Comparison of ENCODE assay signal across 8 cellular contexts in the genomic region with DNA sequence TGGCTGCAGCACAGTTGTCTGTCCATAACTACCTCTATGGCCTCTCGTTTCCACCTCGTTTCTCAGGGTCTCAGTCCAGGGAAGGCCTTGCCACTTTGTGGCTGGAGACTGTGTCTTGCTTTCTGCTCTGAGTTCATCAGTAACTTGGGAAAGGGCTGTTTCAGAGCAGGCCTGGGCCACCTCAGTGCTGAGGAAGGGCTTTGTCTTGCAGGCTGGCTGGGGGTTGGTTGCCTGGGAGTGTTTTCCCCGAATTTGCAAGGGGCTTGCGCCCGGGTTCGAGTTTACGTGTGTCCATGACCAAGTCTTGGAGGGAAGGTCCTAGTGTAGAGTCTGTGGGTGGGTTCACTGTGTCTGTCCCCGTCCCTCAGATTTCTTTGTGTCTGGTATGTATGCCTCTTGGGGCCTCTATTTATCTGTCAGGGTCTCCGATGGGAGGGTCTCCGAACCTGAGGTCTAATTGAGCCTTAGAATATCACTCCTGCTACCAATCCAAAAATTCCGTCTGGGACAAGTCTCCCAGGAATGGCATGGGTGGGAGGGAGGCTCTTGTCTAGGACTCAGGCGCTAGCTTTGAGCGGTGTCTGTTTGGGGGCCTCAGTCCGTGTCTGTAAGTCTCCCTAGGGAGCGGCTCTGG. TPM values are rescaled to one million over a fixed set of nuclear protein-coding genes. Genes with fewer than 3 reads are reported as not detected.
DNase-seq lines count a peak whose midpoint lies in the region; ATAC-seq and TF ChIP-seq lines count a peak whose summit lies in the region.
"Had no signal": no experiment of that assay in that cellular context is flagged by ENCODE, and none has a peak within 500 bp of the region (broad histone marks: within the 10 kb centered on the region; RNA-seq: fewer than 3 reads in every experiment).

No MANE protein-coding gene starts in this region.

- H3K27ac Mint-ChIP-seq in activated B cell treated with CpG ODN at 0.5 μM for 24 hours, result no peak overlapping the region

- no peaks in the 10 kb centered on the region for H3K4me1 ChIP-seq in A673 (ENCODE audit: insufficient read depth, low read length, poor library complexity, severe bottlenecking)
- peaks cover 5 to 18% (median 12%) of the 10 kb centered on the region in 4 donors for H3K4me1 ChIP-seq in liver (ENCODE audit: control insufficient read depth in 4 of 4, insufficient read depth in 4 of 4, low read length in 3 of 4)

- TF ChIP-seq CTCF in A673 (conservative IDR thresholded peaks at IDR 0.05; ENCODE audit: low read depth, low read length), result no peak
- no peak for TF ChIP-seq CTCF in activated B cell treated with CpG ODN at 0.5 μM for 24 hours (IDR thresholded peaks at IDR 0.05)
- TF ChIP-seq CTCF in liver (IDR thresholded peaks at IDR 0.05; ENCODE audit: low read depth, low read length, missing input control), result no peak

- H3K27ac ChIP-seq in A673 (ENCODE audit: low read depth, low read length, poor library complexity, severe bottlenecking) (no peak overlapping the region), liver (ENCODE audit: low read depth in 1 of 2, low read length in 2 of 2) (peak overlapping the region; percentile 46 to 55)

- ATAC-seq in activated B cell treated with CpG ODN at 0.5 μM for 24 hours (ENCODE audit: low read depth), result no peak
- no peak for ATAC-seq in HG03354 (IDR thresholded peaks at IDR 0.05; ENCODE audit: poor library complexity, severe bottlenecking, unreplicated experiment)

- peaks cover 47% of the 10 kb centered on the region for H3K4me1 Mint-ChIP-seq in activated B cell treated with CpG ODN at 0.5 μM for 24 hours

- no TSS peak for BruUV-seq in A673 (replicated peaks; lab: Mats Ljungman, UMichigan)

- 58% methylated on average over 15 of the region's 15 CpGs for WGBS in liver

- peak overlapping the region in 1 of 2 donors; percentile 47 for H3K9ac ChIP-seq in liver (ENCODE audit: low read depth in 1 of 2, low read length in 2 of 2)

- peak overlapping the region; percentile 38 for H3K4me3 Mint-ChIP-seq in activated B cell treated with CpG ODN at 0.5 μM for 24 hours

- POLR2A ChIA-PET in A673 (lab: Charles Lee; ENCODE audit: low non-redundant PET) (no interaction called here), activated B cell treated with CpG ODN at 0.5 μM for 24 hours (lab: Charles Lee) (interaction anchor here (2.0 kb wide), 1 partner anchor 12 kb away, joined by 16 read pairs; a partner anchor contains a TSS)

- H3K27me3 ChIP-seq in A673 (replicated peaks; ENCODE audit: insufficient read depth, low read depth, low read length, poor library complexity) (no peaks in the 10 kb centered on the region), liver (ENCODE audit: control insufficient read depth in 4 of 4, insufficient read depth in 4 of 4, low read length in 3 of 4) (no peaks in the 10 kb centered on the region)

- no peaks in the 10 kb centered on the region for H3K27me3 Mint-ChIP-seq in activated B cell treated with CpG ODN at 0.5 μM for 24 hours

- H3K36me3 ChIP-seq in A673 (ENCODE audit: insufficient read depth, low read length, poor library complexity, severe bottlenecking), result no peaks in the 10 kb centered on the region
- H3K36me3 ChIP-seq in liver (ENCODE audit: control insufficient read depth in 4 of 4, insufficient read depth in 3 of 4, low read depth in 1 of 4, low read length in 3 of 4), result peaks cover 0 to 10% (median 1%) of the 10 kb centered on the region in 4 donors

- DNase-seq in A673 (ENCODE audit: low spot score), result no peak
- no peak for DNase-seq in activated B cell treated with CpG ODN at 0.5 μM for 24 hours
- no peak for DNase-seq in HT-29 (ENCODE audit: low spot score)
- no peak for DNase-seq in stimulated activated CD8-positive, alpha-beta memory T cell treated with anti-CD3 and anti-CD28 coated beads, Interleukin-4, amount 100 ng/mL, for 48 hours
- DNase-seq: RPMI8226 had no signal

- H3K9me3 Mint-ChIP-seq in activated B cell treated with CpG ODN at 0.5 μM for 24 hours, result no peaks in the 10 kb centered on the region

- intact Hi-C loops in A673 (cut with micrococcal nuclease; ENCODE audit: unreplicated experiment) (no loop called here), activated B cell treated with CpG ODN at 0.5 μM for 24 hours (cut with micrococcal nuclease) (no loop called here)

- H3K36me3 Mint-ChIP-seq in activated B cell treated with CpG ODN at 0.5 μM for 24 hours (ENCODE audit: low read depth), result peaks cover 8% of the 10 kb centered on the region

- TF ChIP-seq RAD21 in liver (IDR thresholded peaks at IDR 0.05), result no peak

- H3K9me3 ChIP-seq in A673 (ENCODE audit: low read depth, low read length, poor library complexity, severe bottlenecking) (no peaks in the 10 kb centered on the region), liver (ENCODE audit: control insufficient read depth in 4 of 4, low read length in 3 of 4) (no peaks in the 10 kb centered on the region)

- CTCF ChIA-PET in A673 (lab: Charles Lee), result interaction anchor here (0.6 kb wide), 2 partner anchors 10 to 544 kb away, joined by 4 read pairs; no protein-coding TSS in a partner anchor
- CTCF ChIA-PET in activated B cell treated with CpG ODN at 0.5 μM for 24 hours (lab: Charles Lee), result interaction anchor here (1.1 kb wide), 1 partner anchor 11 kb away, joined by 3 read pairs; no protein-coding TSS in a partner anchor

- H3K4me3 ChIP-seq in A673 (ENCODE audit: low read depth, low read length, poor library complexity, severe bottlenecking) (peak overlapping the region; percentile 60), liver (ENCODE audit: low read depth in 1 of 3, low read length in 3 of 3) (peak overlapping the region in 1 of 3 donors; percentile 57)

TF ChIP-seq in liver, 16 proteins besides CTCF, POLR2A, EP300 and RAD21:
- TF ChIP-seq, protein P1, sequence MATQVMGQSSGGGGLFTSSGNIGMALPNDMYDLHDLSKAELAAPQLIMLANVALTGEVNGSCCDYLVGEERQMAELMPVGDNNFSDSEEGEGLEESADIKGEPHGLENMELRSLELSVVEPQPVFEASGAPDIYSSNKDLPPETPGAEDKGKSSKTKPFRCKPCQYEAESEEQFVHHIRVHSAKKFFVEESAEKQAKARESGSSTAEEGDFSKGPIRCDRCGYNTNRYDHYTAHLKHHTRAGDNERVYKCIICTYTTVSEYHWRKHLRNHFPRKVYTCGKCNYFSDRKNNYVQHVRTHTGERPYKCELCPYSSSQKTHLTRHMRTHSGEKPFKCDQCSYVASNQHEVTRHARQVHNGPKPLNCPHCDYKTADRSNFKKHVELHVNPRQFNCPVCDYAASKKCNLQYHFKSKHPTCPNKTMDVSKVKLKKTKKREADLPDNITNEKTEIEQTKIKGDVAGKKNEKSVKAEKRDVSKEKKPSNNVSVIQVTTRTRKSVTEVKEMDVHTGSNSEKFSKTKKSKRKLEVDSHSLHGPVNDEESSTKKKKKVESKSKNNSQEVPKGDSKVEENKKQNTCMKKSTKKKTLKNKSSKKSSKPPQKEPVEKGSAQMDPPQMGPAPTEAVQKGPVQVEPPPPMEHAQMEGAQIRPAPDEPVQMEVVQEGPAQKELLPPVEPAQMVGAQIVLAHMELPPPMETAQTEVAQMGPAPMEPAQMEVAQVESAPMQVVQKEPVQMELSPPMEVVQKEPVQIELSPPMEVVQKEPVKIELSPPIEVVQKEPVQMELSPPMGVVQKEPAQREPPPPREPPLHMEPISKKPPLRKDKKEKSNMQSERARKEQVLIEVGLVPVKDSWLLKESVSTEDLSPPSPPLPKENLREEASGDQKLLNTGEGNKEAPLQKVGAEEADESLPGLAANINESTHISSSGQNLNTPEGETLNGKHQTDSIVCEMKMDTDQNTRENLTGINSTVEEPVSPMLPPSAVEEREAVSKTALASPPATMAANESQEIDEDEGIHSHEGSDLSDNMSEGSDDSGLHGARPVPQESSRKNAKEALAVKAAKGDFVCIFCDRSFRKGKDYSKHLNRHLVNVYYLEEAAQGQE (IDR thresholded peaks at IDR 0.05), result no peak
- TF ChIP-seq SP1 (IDR thresholded peaks at IDR 0.05) (no peak), NR2F2 (IDR thresholded peaks at IDR 0.05) (no peak), RXRA (IDR thresholded peaks at IDR 0.05) (no peak), YY1 (IDR thresholded peaks at IDR 0.05) (no peak), JUND (IDR thresholded peaks at IDR 0.05) (no peak), HNF4G (IDR thresholded peaks at IDR 0.05) (no peak), FOXA2 (IDR thresholded peaks at IDR 0.05) (no peak), TAF1 (conservative IDR thresholded peaks at IDR 0.05) (no peak)
- TF ChIP-seq, protein P2, sequence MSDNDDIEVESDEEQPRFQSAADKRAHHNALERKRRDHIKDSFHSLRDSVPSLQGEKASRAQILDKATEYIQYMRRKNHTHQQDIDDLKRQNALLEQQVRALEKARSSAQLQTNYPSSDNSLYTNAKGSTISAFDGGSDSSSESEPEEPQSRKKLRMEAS (IDR thresholded peaks at IDR 0.05), result no peak

RNA-seq across cellular contexts. Expression of a gene that starts 0.6 kb away (rescaled TPM):
- total RNA-seq in A673 (2021) (3.3 and 3.8 TPM in 2 replicates), activated B cell treated with CpG ODN at 0.5 μM for 24 hours (1.4 and 2.6 TPM in 2 replicates), liver (1 to 10 TPM; 4.2 to 6.8 TPM)
- polyA plus RNA-seq in liver, result 1 to 10 TPM; 4.9 to 8.3 TPM
- total RNA-seq in HT-29 (2014; rRNA removed; shearing (Covaris generic)), result 0.43 and 1.1 TPM in 2 replicates

RNA-seq across cellular contexts. Expression of a gene that starts 11.6 kb away (rescaled TPM):
- total RNA-seq in A673 (2021), result not detected in 2 replicates
- total RNA-seq in activated B cell treated with CpG ODN at 0.5 μM for 24 hours, result not detected in 2 replicates
- total RNA-seq in liver, result under 1 TPM in 1 of 2 donors, not detected in 1; 0.14 TPM
- polyA plus RNA-seq in liver, result 1 to 10 TPM in 1 of 2 donors, under 1 TPM in 1; 0.93 to 8.1 TPM
- 0.29 and 0.86 TPM in 2 replicates for total RNA-seq in HT-29 (2014; rRNA removed; shearing (Covaris generic))
- total RNA-seq: subcutaneous adipose tissue had no signal

RNA-seq across cellular contexts. Expression of a gene that starts 12.1 kb away (rescaled TPM):
- total RNA-seq in A673 (2021), result 7.4 and 8.8 TPM in 2 replicates
- 10.9 TPM in 2 replicates for total RNA-seq in activated B cell treated with CpG ODN at 0.5 μM for 24 hours
- 10 to 100 TPM in 1 of 2 donors, 1 to 10 TPM in 1; 5.4 to 13.3 TPM for total RNA-seq in liver
- polyA plus RNA-seq in liver, result 10 to 100 TPM; 10.1 to 12.6 TPM
- 31.0 and 33.1 TPM in 2 replicates for total RNA-seq in HT-29 (2014; rRNA removed; shearing (Covaris generic))

RNA-seq across cellular contexts. Expression of a gene that starts 28.8 kb away (rescaled TPM):
- total RNA-seq in A673 (2021), result 0.32 and 0.81 TPM in 2 replicates
- total RNA-seq in activated B cell treated with CpG ODN at 0.5 μM for 24 hours, result 0.10 and 0.11 TPM in 2 replicates
- under 1 TPM; 0.25 to 0.84 TPM for total RNA-seq in liver
- under 1 TPM in 1 of 2 donors, not detected in 1; 0.35 TPM for polyA plus RNA-seq in liver
- not detected in 2 replicates for total RNA-seq in HT-29 (2014; rRNA removed; shearing (Covaris generic))

RNA-seq across cellular contexts. Expression of a gene that starts 36.8 kb away (rescaled TPM):
- 41.9 and 46.3 TPM in 2 replicates for total RNA-seq in A673 (2021)
- total RNA-seq in activated B cell treated with CpG ODN at 0.5 μM for 24 hours, result 58.6 and 59.7 TPM in 2 replicates
- total RNA-seq in liver, result 10 to 100 TPM; 47.3 to 73.1 TPM
- polyA plus RNA-seq in liver, result 10 to 100 TPM; 21.8 to 51.7 TPM
- total RNA-seq in HT-29 (2014; rRNA removed; shearing (Covaris generic)), result 43.7 and 53.3 TPM in 2 replicates
